ENCODE assay signal across 9 cellular contexts in genomic region chr2:221529943-221530652, GRCh38. TPM values are rescaled to one million over a fixed set of nuclear protein-coding genes. Genes with fewer than 3 reads are reported as not detected.
DNase-seq lines count a peak whose midpoint lies in the region; ATAC-seq and TF ChIP-seq lines count a peak whose summit lies in the region.
"Had no signal": no experiment of that assay in that cellular context is flagged by ENCODE, and none has a peak within 500 bp of the region (broad histone marks: within the 10 kb centered on the region; RNA-seq: fewer than 3 reads in every experiment).

No MANE protein-coding gene starts in this region.

- H3K4me1 ChIP-seq in thymus (ENCODE audit: control insufficient read depth, insufficient read depth, low read length), result no peaks in the 10 kb centered on the region
- peaks cover 12% of the 10 kb centered on the region for H3K4me1 ChIP-seq in vagina

- H3K9me3 Mint-ChIP-seq in activated naive CD4-positive, alpha-beta T cell treated with anti-CD3 and anti-CD28 coated beads, Interleukin-2, amount 50 U/mL, for 24 hours, result no peaks in the 10 kb centered on the region
- H3K9me3 Mint-ChIP-seq in T-cell, result no peaks in the 10 kb centered on the region

- H3K27me3 Mint-ChIP-seq in activated naive CD4-positive, alpha-beta T cell treated with anti-CD3 and anti-CD28 coated beads, Interleukin-2, amount 50 U/mL, for 24 hours, result no peaks in the 10 kb centered on the region
- H3K27me3 Mint-ChIP-seq in T-cell, result no peaks in the 10 kb centered on the region

- CTCF ChIA-PET in T-cell (lab: Charles Lee), result interaction anchor here in 1 of 2 donors (0.9 to 1.8 kb wide), 3 partner anchors 9 to 43 kb away, joined by 3 to 5 read pairs (median 4); no protein-coding TSS in a partner anchor

- TF ChIP-seq CTCF in vagina (IDR thresholded peaks at IDR 0.05) (no peak), lower leg skin (IDR thresholded peaks at IDR 0.05) (no peak)

- peak overlapping the region; percentile 95 for H3K27ac Mint-ChIP-seq in activated naive CD4-positive, alpha-beta T cell treated with anti-CD3 and anti-CD28 coated beads, Interleukin-2, amount 50 U/mL, for 24 hours
- H3K27ac Mint-ChIP-seq in T-cell, result peak overlapping the region; percentile 89 to 91

- TF ChIP-seq POLR2A in vagina (IDR thresholded peaks at IDR 0.05), result no peak
- no peak for TF ChIP-seq POLR2A in lower leg skin (IDR thresholded peaks at IDR 0.05)

- POLR2A ChIA-PET in T-cell (lab: Charles Lee), result interaction anchor here (0.6 to 1.5 kb wide), 3 partner anchors 12 to 738 kb away, joined by 3 to 8 read pairs (median 5); no protein-coding TSS in a partner anchor

- intact Hi-C loops in vagina (cut with DNase I) (no loop called here), lower leg skin (cut with DNase I; ENCODE audit: low total_unique reads) (no loop called here)

- peak; percentile 68 to 74 (median 72) for ATAC-seq in T-cell (replicated peaks in 1 of 4)

- H3K4me3 ChIP-seq in thymus (ENCODE audit: low read length) (no peak overlapping the region), vagina (no peak overlapping the region), lower leg skin (ENCODE audit: low read depth, poor library complexity, severe bottlenecking) (no peak overlapping the region)

- H3K36me3 Mint-ChIP-seq in activated naive CD4-positive, alpha-beta T cell treated with anti-CD3 and anti-CD28 coated beads, Interleukin-2, amount 50 U/mL, for 24 hours, result no peaks in the 10 kb centered on the region
- H3K36me3 Mint-ChIP-seq in T-cell, result peaks cover 6% of the 10 kb centered on the region

- H3K9me3 ChIP-seq in thymus (ENCODE audit: control insufficient read depth) (no peaks in the 10 kb centered on the region), vagina (no peaks in the 10 kb centered on the region)

- WGBS in thymus, result 89% methylated on average over 10 of the region's 10 CpGs
- 21 to 22% methylated on average over 10 of the region's 10 CpGs for WGBS in lower leg skin, 2 donors

- H3K27ac ChIP-seq in thymus (ENCODE audit: low read depth) (peak overlapping the region; percentile 12), vagina (no peak overlapping the region)

- H3K36me3 ChIP-seq in thymus (ENCODE audit: control insufficient read depth, insufficient read depth) (no peaks in the 10 kb centered on the region), vagina (no peaks in the 10 kb centered on the region)

- H3K4me1 Mint-ChIP-seq in activated naive CD4-positive, alpha-beta T cell treated with anti-CD3 and anti-CD28 coated beads, Interleukin-2, amount 50 U/mL, for 24 hours, result peaks cover 49% of the 10 kb centered on the region
- peaks cover 53 to 79% (median 54%) of the 10 kb centered on the region in 3 donors for H3K4me1 Mint-ChIP-seq in T-cell

- DNase-seq in activated naive CD4-positive, alpha-beta T cell treated with Interleukin-2 at 50 U/mL for 16 hours, result no peak
- DNase-seq in T-cell (no peak), fibroblast of peridontal ligament (ENCODE audit: extremely low read depth) (peak; percentile 42), vagina (ENCODE audit: extremely low spot score in 2 of 2) (no peak), retina (no peak), lower leg skin (ENCODE audit: low spot score in 2 of 2) (no peak)
- DNase-seq: stimulated activated CD8-positive, alpha-beta memory T cell treated with anti-CD3 and anti-CD28 coated beads, Interleukin-4, amount 100 ng/mL, for 48 hours had no signal

- H3K4me3 Mint-ChIP-seq in activated naive CD4-positive, alpha-beta T cell treated with anti-CD3 and anti-CD28 coated beads, Interleukin-2, amount 50 U/mL, for 24 hours, result peak overlapping the region; percentile 86
- H3K4me3 Mint-ChIP-seq in T-cell, result peak overlapping the region; percentile 49 to 68 (median 62)

- no peaks in the 10 kb centered on the region for H3K27me3 ChIP-seq in thymus (ENCODE audit: control insufficient read depth, insufficient read depth)
- H3K27me3 ChIP-seq in vagina, result no peaks in the 10 kb centered on the region

RNA-seq across cellular contexts. Expression of gene EPHA4, which starts 42.0 kb away (rescaled TPM):
- 10 to 100 TPM; 47.2 to 93.9 (median 58.0) TPM for total RNA-seq in T-cell
- 7.8 TPM for polyA plus RNA-seq in thymus
- total RNA-seq in vagina, result 24.1 TPM
- total RNA-seq in lower leg skin, result 10 to 100 TPM; 35.2 to 63.1 (median 53.7) TPM
